25 cellular contexts compared by ENCODE assay signal in genomic region chr2:132876745-132877391, GRCh38.
"Had no signal": no experiment of that assay in that cellular context is flagged by ENCODE, and none has a peak within 500 bp of the region (broad histone marks: within the 10 kb centered on the region; RNA-seq: fewer than 3 reads in every experiment).

No MANE protein-coding gene starts in this region.

- H3K9me3 ChIP-seq: breast epithelium, MG63 had no signal

- FAIRE-seq: TTC549 had no signal

- H3K9ac ChIP-seq: KMS-11 had no signal

- H3K4me3 ChIP-seq: breast epithelium, MG63 had no signal

- ATAC-seq: activated T-cell treated with anti-CD3 and anti-CD28 coated beads, Interleukin-2, amount 50 U/mL, for 72 hours; T-cell had no signal

- H3K4me1 ChIP-seq: breast epithelium had no signal

- H3K4me2 ChIP-seq: KMS-11 had no signal

- H3K36me3 ChIP-seq: breast epithelium, MG63 had no signal

- DNase-seq: activated B cell treated with CpG ODN at 0.5 μM for 24 hours; activated CD4-positive, alpha-beta T cell treated with anti-CD3 and anti-CD28 coated beads for 1 hour; activated CD4-positive, alpha-beta T cell treated with anti-CD3 and anti-CD28 coated beads, Interleukin-2, amount 10 ng/mL, durations not matched to agents 24 days and 14 days; activated CD4-positive, alpha-beta T cell treated with anti-CD3 and anti-CD28 coated beads, Interleukin-2, amount 50 U/mL, for 48 hours; activated gamma-delta T cell treated with Interleukin-2 at 50 U/mL for 16 hours; activated naive CD4-positive, alpha-beta T cell treated with anti-CD3 and anti-CD28 coated beads, Interleukin-2, amount 10 ng/mL, durations not matched to agents 7 days and 5 days; activated naive CD8-positive, alpha-beta T cell treated with anti-CD3 and anti-CD28 coated beads for 36 hours; activated T-cell treated with anti-CD3 and anti-CD28 coated beads for 4 hours; activated T-cell treated with anti-CD3 and anti-CD28 coated beads, Interleukin-2, amount 50 U/mL, for 72 hours; caudate nucleus; MG63; MV-4-11; NCI-H1092 treated with DMSO at 0.1 percent for 48 hours; NCI-H1417 treated with DMSO at 0.1 percent for 48 hours; NCI-H1694 treated with DMSO at 0.1 percent for 48 hours; NCI-H2081; NCI-H510A treated with DMSO at 0.1 percent for 48 hours; NCI-H69; SIG-M5; T-cell; T-helper 2 cell; T1000 had no signal

- H3K27me3 ChIP-seq: breast epithelium, MG63 had no signal

- H3K27ac ChIP-seq: breast epithelium, KMS-11 had no signal
